Comparison of ENCODE assay signal across 9 cellular contexts in the genomic region with DNA sequence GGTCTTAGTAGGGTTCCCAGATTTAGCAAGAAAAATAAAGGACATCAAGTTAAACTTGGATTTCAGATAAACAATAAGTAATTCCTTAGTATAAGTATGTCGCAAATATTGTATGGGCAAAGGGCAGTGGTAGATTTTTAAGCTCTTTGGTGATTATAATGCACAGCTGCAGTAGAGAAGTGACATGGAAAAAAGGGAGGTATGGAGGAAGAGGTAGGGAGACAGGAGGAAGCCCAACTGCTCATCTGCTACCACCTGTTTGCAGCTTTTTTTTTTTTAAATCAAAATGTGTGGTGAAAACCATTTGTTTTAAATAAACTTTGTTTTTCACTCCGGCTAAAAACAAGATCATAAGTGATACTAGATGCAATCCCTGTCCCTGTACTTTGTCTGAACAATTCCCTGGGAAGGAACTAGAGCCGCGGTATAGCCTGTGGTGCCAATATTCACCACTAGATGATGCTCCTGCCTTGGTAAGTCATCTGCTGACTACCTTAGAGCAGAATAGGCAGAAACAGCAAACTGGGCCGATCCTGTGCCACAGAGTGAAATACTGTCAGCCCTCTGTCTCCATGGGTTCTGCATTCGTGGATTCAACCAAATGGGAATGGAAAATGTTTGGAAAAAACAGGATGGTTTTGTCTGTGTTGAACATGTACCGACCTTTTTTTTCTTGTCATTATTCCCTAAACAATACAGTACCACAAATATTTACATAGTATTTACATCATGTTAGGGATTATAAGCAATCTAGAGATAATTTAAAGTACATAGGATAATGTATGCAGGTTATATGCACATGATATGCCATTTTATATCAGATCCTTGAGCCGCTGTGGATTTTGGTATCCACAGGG.
A peak's percentile ranks its signal among the peaks of the same experiment; 100 is the strongest.
DNase-seq lines count a peak whose midpoint lies in the region; ATAC-seq and TF ChIP-seq lines count a peak whose summit lies in the region.
"Had no signal": no experiment of that assay in that cellular context is flagged by ENCODE, and none has a peak within 500 bp of the region (broad histone marks: within the 10 kb centered on the region; RNA-seq: fewer than 3 reads in every experiment).

No MANE protein-coding gene starts in this region.

- peak; percentile 100 for ATAC-seq in CD8-positive, alpha-beta T cell
- peak; percentile 97 for ATAC-seq in GM19452 (IDR thresholded peaks at IDR 0.05; ENCODE audit: unreplicated experiment)
- peak; percentile 91 for ATAC-seq in HG03521 (IDR thresholded peaks at IDR 0.05; ENCODE audit: unreplicated experiment)
- ATAC-seq in effector memory CD8-positive, alpha-beta T cell (replicated peaks): peak; percentile 100

- H3K79me1 ChIP-seq in mesendoderm (ENCODE audit: low read length): no peaks in the 10 kb centered on the region

- H3K27ac ChIP-seq in CD8-positive, alpha-beta T cell (ENCODE audit: low read depth, low read length): no peak overlapping the region
- H3K27ac ChIP-seq in mesendoderm (ENCODE audit: low read depth, low read length): no peak overlapping the region

- peak; percentile 32 to 74 (median 63) for DNase-seq in CD8-positive, alpha-beta T cell
- DNase-seq in NCI-H82 (lab: John Stamatoyannopoulos, UW): peak; percentile 89
- DNase-seq in activated CD4-positive, alpha-beta memory T cell treated with anti-CD3 and anti-CD28 coated beads for 36 hours: peak; percentile 71
- DNase-seq in effector memory CD8-positive, alpha-beta T cell: peak; percentile 54 to 60 (median 58)
- DNase-seq in mesendoderm: peak; percentile 88
- peak; percentile 31 for DNase-seq in stimulated activated CD8-positive, alpha-beta memory T cell treated with anti-CD3 and anti-CD28 coated beads, Interleukin-4, amount 100 ng/mL, for 24 hours (ENCODE audit: low read depth)

- no peak overlapping the region for H4K8ac ChIP-seq in mesendoderm (ENCODE audit: low read depth, low read length)

- no peaks in the 10 kb centered on the region for H3K79me2 ChIP-seq in mesendoderm (ENCODE audit: control insufficient read depth, insufficient read depth, low read length)

- H3K4me3 Mint-ChIP-seq in CD8-positive, alpha-beta T cell: no peak overlapping the region
- no peak overlapping the region for H3K4me3 Mint-ChIP-seq in activated CD4-positive, alpha-beta memory T cell treated with anti-CD3 and anti-CD28 coated beads for 36 hours
- H3K4me3 Mint-ChIP-seq in effector memory CD8-positive, alpha-beta T cell: no peak overlapping the region
- H3K4me3 Mint-ChIP-seq: activated naive CD8-positive, alpha-beta T cell had no signal

- no peak overlapping the region for H3K23ac ChIP-seq in mesendoderm (ENCODE audit: low read length)

- no peak overlapping the region for H3K4me3 ChIP-seq in CD8-positive, alpha-beta T cell (ENCODE audit: low read depth, low read length)
- no peak overlapping the region for H3K4me3 ChIP-seq in mesendoderm (ENCODE audit: low read length)

- H3K56ac ChIP-seq in mesendoderm (ENCODE audit: low read length): no peak overlapping the region

- no peaks in the 10 kb centered on the region for H3K27me3 ChIP-seq in CD8-positive, alpha-beta T cell (ENCODE audit: insufficient read depth, low read length)
- H3K27me3 ChIP-seq in mesendoderm (ENCODE audit: insufficient read depth, low read length, poor library complexity): no peaks in the 10 kb centered on the region

- no peak overlapping the region for H2BK5ac ChIP-seq in mesendoderm (ENCODE audit: low read length)

- H3K36me3 ChIP-seq in CD8-positive, alpha-beta T cell (ENCODE audit: insufficient read depth, low read length): no peaks in the 10 kb centered on the region
- no peaks in the 10 kb centered on the region for H3K36me3 ChIP-seq in mesendoderm (ENCODE audit: control insufficient read depth, insufficient read depth, low read length)

- no peak overlapping the region for H3K9ac ChIP-seq in mesendoderm (ENCODE audit: low read length)

- no peaks in the 10 kb centered on the region for H3K4me1 ChIP-seq in CD8-positive, alpha-beta T cell (ENCODE audit: insufficient read depth, low read length)
- H3K4me1 ChIP-seq in mesendoderm (ENCODE audit: control insufficient read depth, low read depth, low read length): no peaks in the 10 kb centered on the region

- H3K27ac Mint-ChIP-seq in CD8-positive, alpha-beta T cell: no peak overlapping the region
- no peak overlapping the region for H3K27ac Mint-ChIP-seq in activated CD4-positive, alpha-beta memory T cell treated with anti-CD3 and anti-CD28 coated beads for 36 hours
- no peak overlapping the region for H3K27ac Mint-ChIP-seq in effector memory CD8-positive, alpha-beta T cell
- H3K27ac Mint-ChIP-seq: activated naive CD8-positive, alpha-beta T cell had no signal

- H3K36me3 Mint-ChIP-seq in CD8-positive, alpha-beta T cell: no peaks in the 10 kb centered on the region
- H3K36me3 Mint-ChIP-seq in activated CD4-positive, alpha-beta memory T cell treated with anti-CD3 and anti-CD28 coated beads for 36 hours: no peaks in the 10 kb centered on the region
- no peaks in the 10 kb centered on the region for H3K36me3 Mint-ChIP-seq in effector memory CD8-positive, alpha-beta T cell (ENCODE audit: insufficient read depth)
- H3K36me3 Mint-ChIP-seq: activated naive CD8-positive, alpha-beta T cell had no signal

- no peaks in the 10 kb centered on the region for H3K9me3 ChIP-seq in CD8-positive, alpha-beta T cell (ENCODE audit: low read length)

- no peak overlapping the region for H4K5ac ChIP-seq in mesendoderm (ENCODE audit: low read length)

- H3K27me3 Mint-ChIP-seq in CD8-positive, alpha-beta T cell (ENCODE audit: low read depth): peaks cover 2% of the 10 kb centered on the region
- no peaks in the 10 kb centered on the region for H3K27me3 Mint-ChIP-seq in activated CD4-positive, alpha-beta memory T cell treated with anti-CD3 and anti-CD28 coated beads for 36 hours
- H3K27me3 Mint-ChIP-seq in effector memory CD8-positive, alpha-beta T cell: peaks cover 25 to 29% of the 10 kb centered on the region in 2 donors
- H3K27me3 Mint-ChIP-seq: activated naive CD8-positive, alpha-beta T cell had no signal

- no CpG with 5 or more reads among the region's 8 CpGs for WGBS in mesendoderm (ENCODE audit: extremely low coverage, insufficient coverage, low lambda C conversion rate)

- H3K4me2 ChIP-seq in mesendoderm (ENCODE audit: low read length): no peak overlapping the region

- H2BK15ac ChIP-seq in mesendoderm (replicated peaks; ENCODE audit: low read depth): no peak overlapping the region

- TF ChIP-seq CTCF in CD8-positive, alpha-beta T cell (IDR thresholded peaks at IDR 0.05): peak; percentile 99

- CTCF ChIA-PET in CD8-positive, alpha-beta T cell (lab: Charles Lee): interaction anchor here (0.6 to 5.2 kb wide), 17 partner anchors 10 to 392 kb away, joined by 3 to 28 read pairs (median 4); no protein-coding TSS in a partner anchor
- CTCF ChIA-PET in activated CD4-positive, alpha-beta memory T cell treated with anti-CD3 and anti-CD28 coated beads for 36 hours (lab: Charles Lee): interaction anchor here (0.6 to 5.0 kb wide), 17 partner anchors 9 to 641 kb away, joined by 3 to 44 read pairs (median 4); no protein-coding TSS in a partner anchor

- H3K18ac ChIP-seq in mesendoderm (ENCODE audit: low read length): no peak overlapping the region

- peaks cover 2% of the 10 kb centered on the region for H3K4me1 Mint-ChIP-seq in CD8-positive, alpha-beta T cell (ENCODE audit: low read depth)
- H3K4me1 Mint-ChIP-seq in activated CD4-positive, alpha-beta memory T cell treated with anti-CD3 and anti-CD28 coated beads for 36 hours (ENCODE audit: low read depth): no peaks in the 10 kb centered on the region
- H3K4me1 Mint-ChIP-seq in effector memory CD8-positive, alpha-beta T cell (ENCODE audit: low read depth in 2 of 2): no peaks in the 10 kb centered on the region

- H3K9me3 Mint-ChIP-seq in CD8-positive, alpha-beta T cell: peaks cover 2% of the 10 kb centered on the region
- H3K9me3 Mint-ChIP-seq in activated CD4-positive, alpha-beta memory T cell treated with anti-CD3 and anti-CD28 coated beads for 36 hours: no peaks in the 10 kb centered on the region
- no peaks in the 10 kb centered on the region for H3K9me3 Mint-ChIP-seq in effector memory CD8-positive, alpha-beta T cell

- no peak overlapping the region for H2AK5ac ChIP-seq in mesendoderm (ENCODE audit: low read length)

- POLR2A ChIA-PET in CD8-positive, alpha-beta T cell (lab: Charles Lee): no interaction called here
- POLR2A ChIA-PET in activated CD4-positive, alpha-beta memory T cell treated with anti-CD3 and anti-CD28 coated beads for 36 hours (lab: Charles Lee): no interaction called here

- no peak overlapping the region for H3K4ac ChIP-seq in mesendoderm (ENCODE audit: low read depth, low read length)

- intact Hi-C loops in CD8-positive, alpha-beta T cell (cut with DNase I, micrococcal nuclease): loop anchor here (1.0 to 10.0 kb wide), 11 partner anchors 34 to 1225 kb away; a partner anchor contains a TSS
- intact Hi-C loops in activated CD4-positive, alpha-beta memory T cell treated with anti-CD3 and anti-CD28 coated beads for 36 hours (cut with micrococcal nuclease): loop anchor here (1.0 to 2.0 kb wide), 4 partner anchors 34 to 391 kb away; no protein-coding TSS in a partner anchor

- no peak overlapping the region for H2BK120ac ChIP-seq in mesendoderm (ENCODE audit: low read depth, low read length)

Comparison
In these comparisons a context has a peak if more than half of its experiments do, and no peak if none do; other contexts are left out.
1. DNase-seq: peak in every context shown above with its lines; median percentile 89 in NCI-H82; 88 in mesendoderm; 71 in activated CD4-positive, alpha-beta memory T cell treated with anti-CD3 and anti-CD28 coated beads for 36 hours; 63 in CD8-positive, alpha-beta T cell; 58 in effector memory CD8-positive, alpha-beta T cell; 31 in stimulated activated CD8-positive, alpha-beta memory T cell treated with anti-CD3 and anti-CD28 coated beads, Interleukin-4, amount 100 ng/mL, for 24 hours.